ENCODE assay signal across 11 cellular contexts in the genomic region with DNA sequence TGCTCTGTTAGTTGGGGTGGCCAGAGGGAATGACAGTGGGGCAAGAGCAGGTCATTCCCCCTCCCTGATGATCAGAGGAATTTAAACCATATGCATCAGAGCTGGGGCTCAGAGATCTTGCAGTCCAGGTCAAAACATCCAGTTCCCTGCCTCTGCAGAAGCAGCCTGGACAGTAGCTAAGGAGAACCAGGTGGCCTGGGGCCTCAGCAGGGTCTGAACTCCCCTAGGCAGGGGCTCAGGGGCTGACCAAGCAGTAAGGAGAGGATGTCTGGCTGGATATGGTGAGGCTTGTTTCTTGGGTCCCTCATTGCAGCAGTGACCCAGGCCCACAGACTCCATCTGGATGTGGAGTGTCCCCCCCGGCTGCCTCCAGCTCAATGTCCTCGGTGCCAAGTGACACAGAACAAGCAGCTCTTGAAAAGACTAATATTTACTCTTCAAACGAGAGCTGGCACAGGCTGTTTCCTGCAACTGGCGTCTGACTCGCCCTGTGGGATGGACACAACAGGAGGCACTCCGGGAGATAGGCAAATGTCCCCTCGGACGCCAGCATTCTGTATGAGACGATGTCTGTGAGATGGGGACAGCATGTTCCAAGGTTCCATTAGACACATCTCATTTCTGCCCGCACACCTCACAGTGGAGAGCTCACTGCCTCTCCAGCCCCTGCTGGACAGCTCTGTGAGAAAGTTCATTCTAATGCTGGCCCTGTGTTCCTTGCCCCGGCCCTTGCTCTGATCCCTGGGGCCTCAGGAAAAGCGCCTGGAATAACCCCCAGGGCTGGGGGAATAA.
DNase-seq lines count a peak whose midpoint lies in the region; TF ChIP-seq lines count a peak whose summit lies in the region.
"Had no signal": no experiment of that assay in that cellular context is flagged by ENCODE, and none has a peak within 500 bp of the region (broad histone marks: within the 10 kb centered on the region; RNA-seq: fewer than 3 reads in every experiment).

No MANE protein-coding gene starts in this region.

- no peak overlapping the region for H3K4me3 ChIP-seq in coronary artery
- H3K4me3 ChIP-seq: spleen had no signal

- H3K27ac ChIP-seq in C4-2B (peak overlapping the region; percentile 98), coronary artery (peak overlapping the region; percentile 86 to 90)
- H3K27ac ChIP-seq: spleen had no signal

- DNase-seq in NCI-H2196 (lab: John Stamatoyannopoulos, UW; ENCODE audit: unreplicated experiment) (peak; percentile 71), coronary artery (ENCODE audit: low spot score) (peak; percentile 90), midbrain (lab: John Stamatoyannopoulos, UW) (peak; percentile 25), NAMALWA (ENCODE audit: low spot score) (no peak), germinal center (ENCODE audit: low spot score) (no peak)
- DNase-seq in stimulated activated CD4-positive, alpha-beta T cell treated with anti-CD3 and anti-CD28 coated beads, Interleukin-1b, Interleukin-23, amount 100 ng/mL, for 48 hours, result no peak
- no peak for DNase-seq in activated CD4-positive, CD25-positive, alpha-beta regulatory T cell (lab: John Stamatoyannopoulos, UW)
- DNase-seq: CD4-positive, alpha-beta memory T cell; NCI-H1694 treated with DMSO at 0.1 percent for 48 hours; spleen had no signal

- TF ChIP-seq CTCF in C4-2B (conservative IDR thresholded peaks at IDR 0.05), result no peak; the same call in 1 of the 2 replicates
- TF ChIP-seq CTCF in coronary artery (IDR thresholded peaks at IDR 0.05), result peak; percentile 25

Comparison
In these comparisons a context has a peak if more than half of its experiments do, and no peak if none do; other contexts are left out.
1. DNase-seq: peak in NCI-H2196 (single experiment), coronary artery (single experiment) and midbrain (single experiment); none in stimulated activated CD4-positive, alpha-beta T cell treated with anti-CD3 and anti-CD28 coated beads, Interleukin-1b, Interleukin-23, amount 100 ng/mL, for 48 hours (single experiment), NAMALWA (single experiment), activated CD4-positive, CD25-positive, alpha-beta regulatory T cell (0 of 4) and germinal center (single experiment).